Comparison of ENCODE assay signal across 12 cellular contexts in genomic region chr3:134367869-134368750, GRCh38. TPM values are rescaled to one million over a fixed set of nuclear protein-coding genes. Genes with fewer than 3 reads are reported as not detected.
A peak's percentile ranks its signal among the peaks of the same experiment; 100 is the strongest.
DNase-seq lines count a peak whose midpoint lies in the region; ATAC-seq, FAIRE-seq and TF ChIP-seq lines count a peak whose summit lies in the region.
"Had no signal": no experiment of that assay in that cellular context is flagged by ENCODE, and none has a peak within 500 bp of the region (broad histone marks: within the 10 kb centered on the region; RNA-seq: fewer than 3 reads in every experiment).

No MANE protein-coding gene starts in this region.

- peaks cover 53 to 98% (median 89%) of the 10 kb centered on the region in 12 donors for H3K4me1 ChIP-seq in heart left ventricle
- peaks cover 23 to 38% (median 34%) of the 10 kb centered on the region in 4 experiments for H3K4me1 ChIP-seq in H1 (replicated peaks in 1 of 4; ENCODE audit: control insufficient read depth in 3 of 4, insufficient read depth in 4 of 4, low read length in 3 of 4)
- peaks cover 44 to 91% of the 10 kb centered on the region in 2 donors for H3K4me1 ChIP-seq in muscle layer of duodenum (ENCODE audit: control insufficient read depth in 1 of 2, insufficient read depth in 2 of 2, low read length in 2 of 2)
- H3K4me1 ChIP-seq in upper lobe of right lung = peaks cover 85% of the 10 kb centered on the region

- no peak overlapping the region for H3K4ac ChIP-seq in H1 (replicated peaks; ENCODE audit: insufficient read length, low read depth, low read length)

- peaks cover 0 to 30% of the 10 kb centered on the region in 2 experiments; a peak in 2 of 4 replicates for H3K79me2 ChIP-seq in H1 (ENCODE audit: control insufficient read depth in 1 of 2, insufficient read depth in 2 of 2, low read length in 2 of 2)

- no peak overlapping the region for H3K23ac ChIP-seq in H1 (ENCODE audit: insufficient read length)

- H3K27ac ChIP-seq in heart left ventricle = peak overlapping the region; percentile 37 to 100 (median 98)
- H3K27ac ChIP-seq in H1 (ENCODE audit: low read depth, low read length) = no peak overlapping the region
- H3K27ac ChIP-seq in muscle layer of duodenum (ENCODE audit: low read length) = peak overlapping the region; percentile 87
- H3K27ac ChIP-seq in upper lobe of right lung = peak overlapping the region; percentile 97

- CTCF ChIA-PET in H1 (lab: Charles Lee; ENCODE audit: partially characterized antibody) = interaction anchor here (6.6 to 14.7 kb wide), 4 partner anchors 6 to 106 kb away, joined by 46 to 144 read pairs (median 107); partner anchors contain the start of gene AMOTL2

- intact Hi-C loops in heart left ventricle (cut with DNase I) = no loop called here
- intact Hi-C loops in left cardiac atrium (cut with DNase I) = no loop called here
- intact Hi-C loops in upper lobe of right lung (cut with DNase I) = no loop called here

- no peak for TF ChIP-seq CTCF in heart left ventricle (IDR thresholded peaks at IDR 0.05)
- TF ChIP-seq CTCF in H1 (IDR thresholded peaks at IDR 0.05; ENCODE audit: control extremely low read depth in 1 of 3, insufficient read depth in 1 of 3, low read depth in 1 of 3, low read length in 3 of 3) = no peak
- TF ChIP-seq CTCF in upper lobe of right lung (IDR thresholded peaks at IDR 0.05) = no peak
- no peak for TF ChIP-seq CTCF in GM13977 (IDR thresholded peaks at IDR 0.05; ENCODE audit: extremely low read depth, insufficient read depth, missing control alignments)

- H2AK5ac ChIP-seq in H1 (ENCODE audit: low read depth, low read length) = no peak overlapping the region

- no peak overlapping the region for H2BK20ac ChIP-seq in H1 (ENCODE audit: low read length)

- H3K9ac ChIP-seq in H1 (replicated peaks in 1 of 4; ENCODE audit: extremely low read depth in 1 of 4, low read depth in 3 of 4, low read length in 3 of 4) = no peak overlapping the region

- H3K9me3 ChIP-seq in heart left ventricle (no peaks in the 10 kb centered on the region), H1 (ENCODE audit: insufficient read depth in 2 of 2, low read depth in 1 of 2, low read length in 1 of 2) (no peaks in the 10 kb centered on the region), muscle layer of duodenum (ENCODE audit: control insufficient read depth in 1 of 2, low read length in 2 of 2) (no peaks in the 10 kb centered on the region), upper lobe of right lung (no peaks in the 10 kb centered on the region)

- no peak for ATAC-seq in heart left ventricle
- ATAC-seq in left cardiac atrium = no peak
- ATAC-seq in upper lobe of right lung = no peak
- ATAC-seq in HG02973 (IDR thresholded peaks at IDR 0.05; ENCODE audit: unreplicated experiment) = no peak
- ATAC-seq in GM19324 (IDR thresholded peaks at IDR 0.05; ENCODE audit: low FRiP score, unreplicated experiment) = no peak

- H3K36me3 ChIP-seq in heart left ventricle (peaks cover 0 to 83% (median 65%) of the 10 kb centered on the region in 9 donors), H1 (ENCODE audit: control insufficient read depth in 2 of 4, insufficient read depth in 4 of 4, low read length in 3 of 4) (peaks cover 31 to 79% (median 52%) of the 10 kb centered on the region in 4 experiments), muscle layer of duodenum (ENCODE audit: control insufficient read depth in 1 of 2, insufficient read depth in 2 of 2, low read length in 2 of 2) (peaks cover 50 to 51% of the 10 kb centered on the region in 2 donors), upper lobe of right lung (peaks cover 68% of the 10 kb centered on the region)

- TF ChIP-seq EP300 in H1 (IDR thresholded peaks at IDR 0.05; ENCODE audit: borderline replicate concordance in 1 of 2, low read depth in 2 of 2, low read length in 2 of 2) = no peak

- TF ChIP-seq POLR2A in heart left ventricle (IDR thresholded peaks at IDR 0.05) = no peak
- TF ChIP-seq POLR2A in H1 (IDR thresholded peaks at IDR 0.05; ENCODE audit: control extremely low read depth in 1 of 2, low read depth in 2 of 2, low read length in 2 of 2) = peak in 1 of 2 experiments; percentile 62; a peak in 2 of 3 replicates

- FAIRE-seq in H1 (lab: Jason Lieb, UNC) = no peak

- H2AFZ ChIP-seq in H1 (ENCODE audit: low read length) = no peak overlapping the region

- H4K8ac ChIP-seq in H1 (ENCODE audit: extremely low read depth, insufficient read depth, low read length) = no peak overlapping the region

- peaks cover 2% of the 10 kb centered on the region for H3K23me2 ChIP-seq in H1 (ENCODE audit: low read depth, low read length)

- H3K27me3 ChIP-seq in heart left ventricle (no peaks in the 10 kb centered on the region), H1 (replicated peaks in 1 of 4; ENCODE audit: control insufficient read depth in 3 of 4, extremely low read depth in 1 of 4, insufficient read depth in 3 of 4, low read length in 3 of 4) (peaks cover 0 to 2% (median under 1%) of the 10 kb centered on the region in 4 experiments; a peak in 3 of 7 replicates), muscle layer of duodenum (ENCODE audit: low read depth, low read length) (no peaks in the 10 kb centered on the region), upper lobe of right lung (no peaks in the 10 kb centered on the region)

- H2BK15ac ChIP-seq in H1 (ENCODE audit: low read length) = no peak overlapping the region

- TF ChIP-seq RAD21 in H1 (IDR thresholded peaks at IDR 0.05 in 1 of 2, conservative IDR thresholded peaks at IDR 0.05 in 1 of 2; ENCODE audit: low read depth in 2 of 2, low read length in 2 of 2) = no peak

- no peak overlapping the region for H3K14ac ChIP-seq in H1 (ENCODE audit: insufficient read length)

- H4K5ac ChIP-seq in H1 (ENCODE audit: insufficient read length, low read depth, low read length) = no peak overlapping the region

- no peak overlapping the region for H3K18ac ChIP-seq in H1 (ENCODE audit: extremely low read depth, low read length)

- H2BK5ac ChIP-seq in H1 (ENCODE audit: low read depth, low read length) = no peak overlapping the region

- no peak overlapping the region for H3K56ac ChIP-seq in H1 (replicated peaks; ENCODE audit: insufficient read length, low read depth, low read length)

- peaks cover 9% of the 10 kb centered on the region for H3K79me1 ChIP-seq in H1 (ENCODE audit: low read depth, low read length)

- H4K91ac ChIP-seq in H1 (replicated peaks; ENCODE audit: insufficient read length, low read length) = no peak overlapping the region

- POLR2A ChIA-PET in H1 (lab: Charles Lee; ENCODE audit: partially characterized antibody) = interaction anchor here (0.9 to 45.2 kb wide), 14 partner anchors 2 to 118 kb away, joined by 3 to 1731 read pairs (median 5); partner anchors contain the start of genes AMOTL2, ANAPC13 and CEP63

- 72 to 81% (median 75%) methylated on average over 7 to 8 of the region's 8 CpGs for WGBS in heart left ventricle, 4 donors
- 86% methylated on average over 8 of the region's 8 CpGs; no CpG with 5 or more reads in 1 of the 2 experiments for WGBS in H1 (ENCODE audit: extremely low coverage in 1 of 2, insufficient coverage in 1 of 2, insufficient read length in 1 of 2, insufficient replicate concordance in 2 of 2, low coverage in 1 of 2, low lambda C conversion rate in 2 of 2, missing lambda C conversion rate in 1 of 2), 2 experiments

- in situ Hi-C loops in GM13977 (cut with MboI; ENCODE audit: low pct_unique_long_range_greater_than_20kb, low sequenced_read_pairs, unreplicated experiment) = no loop called here

- H3K4me3 ChIP-seq in heart left ventricle = no peak overlapping the region
- no peak overlapping the region for H3K4me3 ChIP-seq in H1 (ENCODE audit: extremely low read depth in 1 of 4, insufficient read depth in 2 of 4, low read depth in 3 of 4, low read length in 4 of 4)
- no peak overlapping the region for H3K4me3 ChIP-seq in muscle layer of duodenum (ENCODE audit: low read depth in 1 of 2, low read length in 2 of 2)
- no peak overlapping the region for H3K4me3 ChIP-seq in upper lobe of right lung

- peaks cover 19 to 22% of the 10 kb centered on the region in 2 experiments for H4K20me1 ChIP-seq in H1 (replicated peaks in 1 of 2; ENCODE audit: control insufficient read depth in 1 of 2, insufficient read depth in 2 of 2, low read length in 2 of 2)

- H2BK12ac ChIP-seq in H1 (ENCODE audit: low read depth, low read length) = no peak overlapping the region

- H2BK120ac ChIP-seq in H1 (replicated peaks; ENCODE audit: low read depth, low read length) = no peak overlapping the region

- DNase-seq in heart left ventricle (peak in 1 of 5 donors; percentile 17), left cardiac atrium (no peak), H1 (ENCODE audit: low read depth in 1 of 2, low spot score in 2 of 2) (no peak), upper lobe of right lung (peak; percentile 39), GM13977 (ENCODE audit: low spot score) (no peak)
- DNase-seq: activated T-cell treated with anti-CD3 and anti-CD28 coated beads, Interleukin-2, amount 50 U/mL, for 48 hours; NCI-H1105; NK-92 treated with Interleukin-12 subunit alpha and Interleukin-12 subunit beta, amount 100 ng/mL, for 24 hours; stimulated activated CD4-positive, alpha-beta T cell treated with anti-CD3 and anti-CD28 coated beads, Interleukin-4, amount 100 ng/mL, for 24 hours had no signal

- no peak overlapping the region for H3K4me2 ChIP-seq in H1 (ENCODE audit: insufficient read depth in 1 of 2, low read depth in 2 of 2, low read length in 2 of 2)

TF ChIP-seq in H1, 55 proteins besides CTCF, POLR2A, EP300 and RAD21:
- peak; percentile 62 for TF ChIP-seq POLR2AphosphoS5 (IDR thresholded peaks at IDR 0.05; ENCODE audit: low read depth, low read length)
- TF ChIP-seq TCF12 (IDR thresholded peaks at IDR 0.05; ENCODE audit: low read depth, low read length) = no peak
- TF ChIP-seq TAF7 (optimal IDR thresholded peaks at IDR 0.05; ENCODE audit: borderline replicate concordance, low read depth, low read length) = no peak

RNA-seq across cellular contexts. Expression of gene AMOTL2, which starts 6.1 kb away (rescaled TPM):
- total RNA-seq in heart left ventricle (100 to 1,000 TPM in 1 of 9 donors, 10 to 100 TPM in 8; 26.0 to 109 (median 50.0) TPM), left cardiac atrium (10 to 100 TPM; 47.9 to 59.3 TPM), upper lobe of right lung (119 TPM)
- polyA plus RNA-seq in heart left ventricle (10 to 100 TPM; 19.0 to 36.4 TPM), H1 (2011; rRNA removed) (19.0 and 33.5 TPM in 2 replicates)
- total RNA-seq in H1 (2021; fragmentation: NEBNext Ultra II Directional; extraction: Animal tissue kit (Norgen Biotek cat#: 25700)) = 60.3 and 63.7 TPM in 2 replicates
- polyA plus RNA-seq in H1 (2011; cell fraction: cytosol; rRNA removed) = 31.5 TPM
- polyA plus RNA-seq in H1 (2011; cell fraction: nucleus; rRNA removed) = 61.9 TPM
- polyA plus RNA-seq in H1 (2012, experiment 1 of 2) = 19.2 to 24.1 TPM (median 20.7 TPM) in 4 replicates
- 17.1 TPM for polyA plus RNA-seq in H1 (2012, experiment 2 of 2)
- 18.6 TPM for polyA plus RNA-seq in H1 (2013, experiment 1 of 2)
- 17.2 TPM for polyA plus RNA-seq in H1 (2013, experiment 2 of 2)
- 34.9 and 37.0 TPM in 2 replicates for polyA minus RNA-seq in H1 (2011; rRNA and poly(A)+ RNA removed)
- 31.9 TPM for polyA minus RNA-seq in H1 (2011; cell fraction: cytosol; rRNA and poly(A)+ RNA removed)
- polyA minus RNA-seq in H1 (2011; cell fraction: nucleus; rRNA and poly(A)+ RNA removed) = 103 TPM
